13 cellular contexts compared by ENCODE assay signal in the genomic region with DNA sequence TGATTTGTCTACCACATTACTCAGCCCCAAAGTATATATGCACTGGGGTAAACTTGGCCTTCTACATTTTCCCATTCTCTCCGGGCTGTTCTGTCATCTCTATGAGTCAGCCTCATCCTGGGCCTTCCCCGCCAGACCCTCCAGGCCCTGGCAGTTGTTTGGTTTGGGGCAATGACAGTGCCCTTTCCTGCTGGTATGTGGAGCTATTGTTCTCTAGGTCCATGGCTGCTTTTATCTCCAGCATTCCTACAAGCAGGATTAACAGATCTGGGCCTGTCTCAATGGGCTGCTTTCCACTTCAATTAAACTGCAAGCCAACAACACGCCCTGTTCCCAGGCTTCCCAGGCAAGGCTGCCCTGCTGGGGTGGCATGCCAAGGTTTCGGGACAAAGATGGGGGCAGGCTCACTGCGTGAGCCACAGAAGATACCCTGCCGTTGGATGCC.
A peak's percentile ranks its signal among the peaks of the same experiment; 100 is the strongest.
DNase-seq lines count a peak whose midpoint lies in the region; ATAC-seq, FAIRE-seq and TF ChIP-seq lines count a peak whose summit lies in the region.
"Had no signal": no experiment of that assay in that cellular context is flagged by ENCODE, and none has a peak within 500 bp of the region (broad histone marks: within the 10 kb centered on the region; RNA-seq: fewer than 3 reads in every experiment).

No MANE protein-coding gene starts in this region.

- H3K27ac ChIP-seq in endodermal cell (ENCODE audit: low read depth, low read length) (no peak overlapping the region), transverse colon (no peak overlapping the region)
- H3K27ac ChIP-seq: BLaER1 treated with 17β-estradiol and CSF1 and Interleukin-3, amounts not matched to agents 10 nM and 100 nM; lower lobe of right lung had no signal

- peaks cover 36% of the 10 kb centered on the region for H3K4me1 Mint-ChIP-seq in endodermal cell

- intact Hi-C loops in transverse colon (cut with DNase I; ENCODE audit: low total_unique reads) = no loop called here

- no peaks in the 10 kb centered on the region for H3K27me3 Mint-ChIP-seq in endodermal cell (ENCODE audit: insufficient read depth)

- H3K9me3 Mint-ChIP-seq in endodermal cell = peaks cover 7% of the 10 kb centered on the region

- ATAC-seq in HG02884 (IDR thresholded peaks at IDR 0.05; ENCODE audit: unreplicated experiment) (no peak), HG03469 (IDR thresholded peaks at IDR 0.05; ENCODE audit: unreplicated experiment) (no peak), HG02981 (IDR thresholded peaks at IDR 0.05; ENCODE audit: unreplicated experiment) (no peak)
- ATAC-seq: lower lobe of right lung had no signal

- H3K4me3 Mint-ChIP-seq in endodermal cell = no peak overlapping the region

- peak; percentile 91 for FAIRE-seq in RCC 7860 (lab: Jason Lieb, UNC)

- no peak for TF ChIP-seq POLR2A in transverse colon (IDR thresholded peaks at IDR 0.05)

- in situ Hi-C loops in transverse colon (cut with MboI; ENCODE audit: low pct_ligation_motif_present in 1 of 4, low pct_unique_long_range_greater_than_20kb in 1 of 4, low sequenced_read_pairs in 3 of 4) = no loop called here

- TF ChIP-seq EP300 in transverse colon (IDR thresholded peaks at IDR 0.05; ENCODE audit: low read depth) = no peak

- H3K4me3 ChIP-seq in endodermal cell (ENCODE audit: low read length) (no peak overlapping the region), transverse colon (no peak overlapping the region)
- H3K4me3 ChIP-seq: BLaER1 treated with 17β-estradiol and CSF1 and Interleukin-3, amounts not matched to agents 10 nM and 100 nM; lower lobe of right lung had no signal

- peaks cover 7% of the 10 kb centered on the region for H3K4me1 ChIP-seq in endodermal cell (ENCODE audit: control insufficient read depth, insufficient read depth, low read length)
- H3K4me1 ChIP-seq in transverse colon = peaks cover 0 to 8% (median 0%) of the 10 kb centered on the region in 4 donors
- H3K4me1 ChIP-seq: BLaER1 treated with 17β-estradiol and CSF1 and Interleukin-3, amounts not matched to agents 10 nM and 100 nM; lower lobe of right lung had no signal

- H3K9ac ChIP-seq in endodermal cell (ENCODE audit: extremely low read depth, low read length, poor library complexity, severe bottlenecking) = peak overlapping the region; percentile 12
- H3K9ac ChIP-seq: BLaER1 treated with 17β-estradiol and CSF1 and Interleukin-3, amounts not matched to agents 10 nM and 100 nM had no signal

- H3K36me3 ChIP-seq in endodermal cell (ENCODE audit: control insufficient read depth, insufficient read depth, low read length) (no peaks in the 10 kb centered on the region), transverse colon (no peaks in the 10 kb centered on the region)
- H3K36me3 ChIP-seq: BLaER1 treated with 17β-estradiol and CSF1 and Interleukin-3, amounts not matched to agents 10 nM and 100 nM; lower lobe of right lung had no signal

- peaks cover 7% of the 10 kb centered on the region for H3K9me3 ChIP-seq in endodermal cell (ENCODE audit: control insufficient read depth, low read length)
- no peaks in the 10 kb centered on the region for H3K9me3 ChIP-seq in transverse colon

- H3K27me3 ChIP-seq in endodermal cell (ENCODE audit: control insufficient read depth, insufficient read depth, low read length, poor library complexity, severe bottlenecking) = no peaks in the 10 kb centered on the region
- H3K27me3 ChIP-seq in transverse colon = no peaks in the 10 kb centered on the region
- H3K27me3 ChIP-seq: BLaER1 treated with 17β-estradiol and CSF1 and Interleukin-3, amounts not matched to agents 10 nM and 100 nM had no signal

- DNase-seq in Ammon's horn (ENCODE audit: low spot score) (peak; percentile 63), RCC 7860 (ENCODE audit: low spot score) (peak; percentile 88), endodermal cell (peak; percentile 85), myocyte (ENCODE audit: low read depth) (peak; percentile 6), transverse colon (no peak)
- DNase-seq: dermis blood vessel endothelial cell; lower lobe of right lung; OCI-M1; stimulated activated CD4-positive, alpha-beta T cell treated with anti-CD3 and anti-CD28 coated beads, Interleukin-2, amount 100 ng/mL, for 24 hours had no signal

- peaks cover 1% of the 10 kb centered on the region for H3K36me3 Mint-ChIP-seq in endodermal cell (ENCODE audit: low read depth)

- H3K27ac Mint-ChIP-seq in endodermal cell = peak overlapping the region; percentile 89

- TF ChIP-seq CTCF in endodermal cell (conservative IDR thresholded peaks at IDR 0.05) (peak; percentile 11), transverse colon (IDR thresholded peaks at IDR 0.05) (no peak)

- 48 to 50% methylated on average over 5 to 6 of the region's 6 CpGs for WGBS in endodermal cell (ENCODE audit: insufficient coverage in 1 of 2, insufficient read length in 1 of 2), 2 experiments
- 62% methylated on average over 6 of the region's 6 CpGs; no CpG with 5 or more reads in 1 of the 2 donors for WGBS in transverse colon (ENCODE audit: low coverage in 1 of 2), 2 donors
